7 cellular contexts compared by ENCODE assay signal in genomic region chr1:226762055-226762454, GRCh38.
"Had no signal": no experiment of that assay in that cellular context is flagged by ENCODE, and none has a peak within 500 bp of the region (broad histone marks: within the 10 kb centered on the region; RNA-seq: fewer than 3 reads in every experiment).

No MANE protein-coding gene starts in this region.

- H3K4me3 ChIP-seq: GM23338 had no signal

- FAIRE-seq: H1, H54, HTR-8/SVneo had no signal

- H3K9me3 Mint-ChIP-seq: GM23338, HFFc6, IgD-negative memory B cell had no signal

- H3K27ac Mint-ChIP-seq: GM23338, H9, HFFc6 had no signal

- H3K4me3 Mint-ChIP-seq: GM23338, H9, HFFc6, IgD-negative memory B cell had no signal

- DNase-seq: H9, HFFc6 had no signal

- H3K4me2 ChIP-seq: GM23338 had no signal

- ATAC-seq: GM23338 had no signal
